In genomic region chr5:69234457-69235268, GRCh38 we compare ENCODE assay signal across 8 cellular contexts.
DNase-seq lines count a peak whose midpoint lies in the region; ATAC-seq and TF ChIP-seq lines count a peak whose summit lies in the region.

CDK7 (plus strand) TSS chr5:69234886; CDS start chr5:69234976, 90 bp downstream.

- no peak for TF ChIP-seq CTCF in AG09319 (IDR thresholded peaks at IDR 0.05; ENCODE audit: low read depth, low read length)

- peak; percentile 99 for ATAC-seq in GM19035 (IDR thresholded peaks at IDR 0.05; ENCODE audit: unreplicated experiment)
- ATAC-seq in HG03354 (IDR thresholded peaks at IDR 0.05; ENCODE audit: poor library complexity, severe bottlenecking, unreplicated experiment): peak; percentile 99
- ATAC-seq in activated CD4-positive, CD25-positive, alpha-beta regulatory T cell treated with anti-CD3 and anti-CD28 coated beads, Interleukin-2, amount 50 U/mL, for 24 hours: peak; percentile 100

- DNase-seq in AG09319 (ENCODE audit: extremely low read depth, low read depth): peak; percentile 76
- peak; percentile 65 for DNase-seq in NCI-H446 treated with DMSO at 0.1 percent for 48 hours (lab: John Stamatoyannopoulos, UW)
- DNase-seq in cerebellar cortex (ENCODE audit: low spot score): peak; percentile 96
- peak; percentile 97 for DNase-seq in islet precursor cell
- DNase-seq in stimulated activated CD4-positive, alpha-beta T cell treated with anti-CD3 and anti-CD28 coated beads, Interleukin-12 subunit alpha, Interleukin-12 subunit beta, amount 100 ng/mL, for 48 hours (ENCODE audit: low read depth in 2 of 3, low spot score in 1 of 3): peak; percentile 83 to 88 (median 84)

Comparison
In these comparisons a context has a peak if more than half of its experiments do, and no peak if none do; other contexts are left out.
1. Peak in every context shown above with its lines: DNase-seq and ATAC-seq.